Comparison of ENCODE assay signal across 16 cellular contexts in genomic region chr12:41795910-41796309, GRCh38.
DNase-seq lines count a peak whose midpoint lies in the region; ATAC-seq and TF ChIP-seq lines count a peak whose summit lies in the region.
"Had no signal": no experiment of that assay in that cellular context is flagged by ENCODE, and none has a peak within 500 bp of the region (broad histone marks: within the 10 kb centered on the region; RNA-seq: fewer than 3 reads in every experiment).

No MANE protein-coding gene starts in this region.

- in situ Hi-C loops in HAP-1 (cut with MboI; ENCODE audit: low sequenced_read_pairs), result no loop called here
- in situ Hi-C loops in SK-MEL-5 (cut with HindIII; ENCODE audit: low pct_unique_long_range_greater_than_20kb, low sequenced_read_pairs), result no loop called here

- intact Hi-C loops in ovary (cut with DNase I), result no loop called here

- H3K9me3 ChIP-seq in BE2C, result no peaks in the 10 kb centered on the region
- H3K9me3 ChIP-seq in HAP-1, result no peaks in the 10 kb centered on the region
- no peaks in the 10 kb centered on the region for H3K9me3 ChIP-seq in ovary

- 82 to 94% (median 91%) methylated on average over 5 of the region's 5 CpGs for WGBS in ovary, 3 donors

- H3K4me3 ChIP-seq in BE2C (ENCODE audit: low read depth, low read length) (no peak overlapping the region), HAP-1 (no peak overlapping the region), ovary (no peak overlapping the region)
- H3K4me3 ChIP-seq: BLaER1, cardiac muscle cell had no signal

- ATAC-seq in GM18502 (IDR thresholded peaks at IDR 0.05; ENCODE audit: poor library complexity, unreplicated experiment), result no peak
- ATAC-seq: left colon, Right ventricle myocardium inferior had no signal

- H3K36me3 ChIP-seq in BE2C (no peaks in the 10 kb centered on the region), HAP-1 (replicated peaks) (no peaks in the 10 kb centered on the region), ovary (no peaks in the 10 kb centered on the region)
- H3K36me3 ChIP-seq: BLaER1, cardiac muscle cell had no signal

- DNase-seq in BE2C (no peak), HAP-1 (ENCODE audit: low spot score in 2 of 2) (peak; percentile 13 to 27), SK-MEL-5 (ENCODE audit: low read depth, low spot score) (peak; percentile 55), iPS DF 19.7 (ENCODE audit: low read depth, low spot score) (peak; percentile 12), ovary (no peak), NCI-H128 (lab: John Stamatoyannopoulos, UW; ENCODE audit: unreplicated experiment) (no peak)
- no peak for DNase-seq in effector CD4-positive, alpha-beta T cell
- DNase-seq: activated naive CD4-positive, alpha-beta T cell treated with anti-CD3 and anti-CD28 coated beads, Interleukin-2, amount 10 ng/mL, durations not matched to agents 7 days and 5 days; left colon; NCI-H1417 treated with DMSO at 0.1 percent for 48 hours; NCI-H510A; stimulated activated naive CD4-positive, alpha-beta T cell treated with Interleukin-2 at 50 U/mL for 16 hours had no signal

- H3K4me1 ChIP-seq in BE2C (no peaks in the 10 kb centered on the region), HAP-1 (peaks cover 4% of the 10 kb centered on the region; the same call in 1 of the 2 replicates), ovary (ENCODE audit: insufficient read depth) (no peaks in the 10 kb centered on the region)
- H3K4me1 ChIP-seq: BLaER1 had no signal

- no peak for TF ChIP-seq EP300 in ovary (IDR thresholded peaks at IDR 0.05)

- H3K27ac ChIP-seq in ovary, result no peak overlapping the region
- H3K27ac ChIP-seq: BLaER1, cardiac muscle cell had no signal

- H3K27me3 ChIP-seq in BE2C, result no peaks in the 10 kb centered on the region
- H3K27me3 ChIP-seq in HAP-1 (ENCODE audit: low read depth), result no peaks in the 10 kb centered on the region
- H3K27me3 ChIP-seq in ovary, result no peaks in the 10 kb centered on the region
- H3K27me3 ChIP-seq: BLaER1, cardiac muscle cell had no signal

- TF ChIP-seq CTCF in BE2C (IDR thresholded peaks at IDR 0.05; ENCODE audit: low read depth, low read length) (peak; percentile 15; the same call in 1 of the 2 replicates), ovary (IDR thresholded peaks at IDR 0.05) (no peak)

- no peak for TF ChIP-seq POLR2A in ovary (IDR thresholded peaks at IDR 0.05)

Comparison
In these comparisons a context has a peak if more than half of its experiments do, and no peak if none do; other contexts are left out.
1. DNase-seq: peak in HAP-1 (2 of 2), SK-MEL-5 (single experiment) and iPS DF 19.7 (single experiment); none in BE2C (single experiment), effector CD4-positive, alpha-beta T cell (single experiment), ovary (0 of 5) and NCI-H128 (single experiment).